Comparison of ENCODE assay signal across 10 cellular contexts in genomic region chr3:172194702-172195392, GRCh38.
DNase-seq lines count a peak whose midpoint lies in the region; ATAC-seq and TF ChIP-seq lines count a peak whose summit lies in the region.
"Had no signal": no experiment of that assay in that cellular context is flagged by ENCODE, and none has a peak within 500 bp of the region (broad histone marks: within the 10 kb centered on the region; RNA-seq: fewer than 3 reads in every experiment).

No MANE protein-coding gene starts in this region.

- H3K4me3 ChIP-seq in fibroblast of pulmonary artery (replicated peaks; ENCODE audit: low read depth, low read length) (no peak overlapping the region), retinal pigment epithelial cell (ENCODE audit: low read length) (no peak overlapping the region), gastrocnemius medialis (no peak overlapping the region)
- H3K4me3 ChIP-seq: SJSA1 had no signal

- in situ Hi-C loops in gastrocnemius medialis (cut with MboI; ENCODE audit: low sequenced_read_pairs in 4 of 4): no loop called here

- H3K27me3 ChIP-seq in gastrocnemius medialis: no peaks in the 10 kb centered on the region
- H3K27me3 ChIP-seq: SJSA1 had no signal

- H3K27ac ChIP-seq in gastrocnemius medialis: no peak overlapping the region
- H3K27ac ChIP-seq: SJSA1 had no signal

- TF ChIP-seq CTCF in fibroblast of pulmonary artery (IDR thresholded peaks at IDR 0.05; ENCODE audit: low read length, missing control alignments) (no peak), retinal pigment epithelial cell (conservative IDR thresholded peaks at IDR 0.05; ENCODE audit: low read depth, low read length) (no peak), gastrocnemius medialis (IDR thresholded peaks at IDR 0.05 in 4 of 5, conservative IDR thresholded peaks at IDR 0.05 in 1 of 5) (no peak)

- intact Hi-C loops in gastrocnemius medialis (cut with DNase I; ENCODE audit: low total_unique reads): no loop called here

- H3K9me3 ChIP-seq in gastrocnemius medialis: no peaks in the 10 kb centered on the region

- DNase-seq in NCI-H82 (lab: John Stamatoyannopoulos, UW): peak; percentile 75
- DNase-seq in NCI-H82 treated with DMSO at 0.1 percent for 48 hours (lab: John Stamatoyannopoulos, UW; ENCODE audit: unreplicated experiment): no peak
- DNase-seq in NCI-H748 (lab: John Stamatoyannopoulos, UW; ENCODE audit: unreplicated experiment): peak; percentile 84
- DNase-seq in fibroblast of pulmonary artery (ENCODE audit: low read depth): peak; percentile 65
- peak; percentile 60 for DNase-seq in retinal pigment epithelial cell (ENCODE audit: low read depth)
- no peak for DNase-seq in gastrocnemius medialis
- DNase-seq in NK-92 treated with Interleukin-12 subunit alpha and Interleukin-12 subunit beta, amount 100 ng/mL, for 24 hours (lab: John Stamatoyannopoulos, UW): no peak
- DNase-seq: activated naive CD4-positive, alpha-beta T cell treated with anti-CD3 and anti-CD28 coated beads for 36 hours had no signal

- no peaks in the 10 kb centered on the region for H3K36me3 ChIP-seq in gastrocnemius medialis

- H3K4me1 ChIP-seq in gastrocnemius medialis: peaks cover 25 to 27% of the 10 kb centered on the region in 2 donors

- TF ChIP-seq POLR2A in gastrocnemius medialis (IDR thresholded peaks at IDR 0.05): no peak

- no peak for ATAC-seq in gastrocnemius medialis
- ATAC-seq in GM18519 (IDR thresholded peaks at IDR 0.05; ENCODE audit: low FRiP score, unreplicated experiment): no peak

Comparison
In these comparisons a context has a peak if more than half of its experiments do, and no peak if none do; other contexts are left out.
1. DNase-seq: peak in NCI-H82 (single experiment), NCI-H748 (single experiment), fibroblast of pulmonary artery (single experiment) and retinal pigment epithelial cell (single experiment); none in NCI-H82 treated with DMSO at 0.1 percent for 48 hours (single experiment), gastrocnemius medialis (0 of 2) and NK-92 treated with Interleukin-12 subunit alpha and Interleukin-12 subunit beta, amount 100 ng/mL, for 24 hours (single experiment).